Comparison of ENCODE assay signal across 9 cellular contexts in the genomic region with DNA sequence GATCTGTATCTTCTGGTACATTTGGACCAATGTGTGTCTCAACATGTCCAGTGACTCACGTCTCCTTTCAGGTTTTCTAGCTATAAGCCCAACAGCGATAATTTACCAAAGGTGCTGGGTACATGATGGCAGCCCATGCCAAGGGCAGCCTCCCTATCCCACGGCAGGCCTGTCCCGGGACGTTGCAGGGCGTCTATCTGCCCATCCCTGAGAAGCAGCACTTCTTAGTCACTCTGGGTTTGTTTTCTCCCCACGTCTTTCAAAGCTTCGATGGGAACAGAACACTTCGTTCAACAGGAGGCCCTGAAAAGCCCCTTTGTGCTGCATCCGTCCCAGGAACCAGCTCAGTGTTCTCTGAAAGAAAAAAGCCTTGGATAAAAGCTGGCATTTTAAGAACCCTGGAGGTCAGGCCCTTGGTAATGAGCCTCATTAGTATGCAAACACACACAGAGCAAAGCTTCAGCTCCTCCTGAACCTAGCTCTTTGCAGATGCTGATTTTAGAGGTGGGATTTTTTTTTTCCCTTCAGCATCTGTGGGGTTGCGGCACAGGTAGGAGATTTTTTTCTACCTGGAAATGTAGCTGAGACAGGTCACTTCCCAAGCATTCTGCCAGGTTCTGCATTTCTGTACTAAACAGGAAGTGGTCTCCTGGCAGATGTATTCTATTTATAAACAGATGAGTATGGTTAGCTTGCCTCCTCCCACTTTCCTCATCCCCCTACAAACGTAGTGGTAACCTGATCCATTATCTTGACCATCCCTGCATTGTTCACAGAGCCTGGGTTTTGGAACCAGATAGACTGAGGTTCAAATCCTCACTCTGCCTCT. TPM values are rescaled to one million over a fixed set of nuclear protein-coding genes. Genes with fewer than 3 reads are reported as not detected.
DNase-seq lines count a peak whose midpoint lies in the region; ATAC-seq and TF ChIP-seq lines count a peak whose summit lies in the region.
"Had no signal": no experiment of that assay in that cellular context is flagged by ENCODE, and none has a peak within 500 bp of the region (broad histone marks: within the 10 kb centered on the region; RNA-seq: fewer than 3 reads in every experiment).

No MANE protein-coding gene starts in this region.

- no peak overlapping the region for H2BK5ac ChIP-seq in IMR-90 (ENCODE audit: low read depth, low read length, poor library complexity, severe bottlenecking)

- CTCF ChIA-PET in IMR-90 (lab: Yijun Ruan, JAX), result interaction anchor here (1.0 to 1.3 kb wide), 3 partner anchors 13 to 33 kb away, joined by 3 to 4 read pairs (median 3); no protein-coding TSS in a partner anchor

- dilution Hi-C loops in IMR-90 (cut with HindIII; ENCODE audit: low sequenced_read_pairs, unreplicated experiment), result no loop called here

- no peak overlapping the region for H3K9ac ChIP-seq in BLaER1 treated with 17β-estradiol and CSF1 and Interleukin-3, amounts not matched to agents 10 nM and 100 nM
- H3K9ac ChIP-seq in IMR-90 (ENCODE audit: low read depth, low read length), result no peak overlapping the region

- no peak overlapping the region for H2AK9ac ChIP-seq in IMR-90 (replicated peaks; ENCODE audit: low read depth, low read length, poor library complexity)

- H4K8ac ChIP-seq in IMR-90 (ENCODE audit: low read depth in 2 of 2, low read length in 2 of 2), result peak overlapping the region; percentile 37 to 75; a peak in 2 of 4 replicates

- TF ChIP-seq RAD21 in IMR-90 (IDR thresholded peaks at IDR 0.05; ENCODE audit: low read length), result no peak

- POLR2A ChIA-PET in IMR-90 (lab: Charles Lee; ENCODE audit: unreplicated experiment), result no interaction called here

- H3K9me3 ChIP-seq in BLaER1 treated with 17β-estradiol and CSF1 and Interleukin-3, amounts not matched to agents 10 nM and 100 nM (replicated peaks in 1 of 11), result no peaks in the 10 kb centered on the region
- H3K9me3 ChIP-seq in IMR-90 (ENCODE audit: control insufficient read depth, insufficient read depth, low read length), result no peaks in the 10 kb centered on the region
- H3K9me3 ChIP-seq in body of pancreas, result no peaks in the 10 kb centered on the region

- no peaks in the 10 kb centered on the region for H3K36me3 Mint-ChIP-seq in brain

- H3K4me1 ChIP-seq in BLaER1 treated with 17β-estradiol and CSF1 and Interleukin-3, amounts not matched to agents 10 nM and 100 nM, result peaks cover 26 to 67% (median 34%) of the 10 kb centered on the region in 10 experiments
- peaks cover 11% of the 10 kb centered on the region for H3K4me1 ChIP-seq in IMR-90 (ENCODE audit: control insufficient read depth, insufficient read depth, low read length)
- peaks cover 6% of the 10 kb centered on the region for H3K4me1 ChIP-seq in body of pancreas

- H3K4me3 ChIP-seq in BLaER1 treated with 17β-estradiol and CSF1 and Interleukin-3, amounts not matched to agents 10 nM and 100 nM, result no peak overlapping the region
- no peak overlapping the region for H3K4me3 ChIP-seq in IMR-90 (ENCODE audit: insufficient read depth, low read depth, low read length)
- H3K4me3 ChIP-seq in body of pancreas, result no peak overlapping the region

- H3K36me3 ChIP-seq in BLaER1 treated with 17β-estradiol and CSF1 and Interleukin-3, amounts not matched to agents 10 nM and 100 nM, result no peaks in the 10 kb centered on the region
- H3K36me3 ChIP-seq in IMR-90 (ENCODE audit: control insufficient read depth, insufficient read depth, low read length) (no peaks in the 10 kb centered on the region), body of pancreas (replicated peaks in 1 of 2; ENCODE audit: insufficient read depth in 1 of 2, low read depth in 2 of 2) (no peaks in the 10 kb centered on the region)

- intact Hi-C loops in IMR-90 (cut with micrococcal nuclease) (no loop called here), body of pancreas (cut with DNase I) (no loop called here)

- peak overlapping the region; percentile 31 for H3K14ac ChIP-seq in IMR-90 (replicated peaks; ENCODE audit: low read depth, low read length)

- H3K18ac ChIP-seq in IMR-90 (ENCODE audit: low read depth, low read length), result no peak overlapping the region

- no peak for TF ChIP-seq CTCF in IMR-90 (conservative IDR thresholded peaks at IDR 0.05; ENCODE audit: low read depth, low read length)
- no peak for TF ChIP-seq CTCF in brain (conservative IDR thresholded peaks at IDR 0.05)
- TF ChIP-seq CTCF in body of pancreas (IDR thresholded peaks at IDR 0.05), result no peak

- no peaks in the 10 kb centered on the region; the same call in 1 of the 2 replicates for H3K9me1 ChIP-seq in IMR-90 (ENCODE audit: insufficient read depth, low read length)

- no peak overlapping the region; the same call in 1 of the 2 replicates for H2AK5ac ChIP-seq in IMR-90 (ENCODE audit: low read depth, low read length)

- DNase-seq in IMR-90 (peak; percentile 85), UCSD-AML1 (lab: John Stamatoyannopoulos, UW; ENCODE audit: unreplicated experiment) (no peak), HuH-7 (ENCODE audit: low spot score) (no peak), body of pancreas (no peak)
- DNase-seq in activated CD4-positive, alpha-beta T cell treated with anti-CD3 and anti-CD28 coated beads, Interleukin-2, amount 50 U/mL, for 1 hour, result no peak

- no peak overlapping the region for H3K56ac ChIP-seq in IMR-90 (ENCODE audit: extremely low read depth, insufficient read depth, low read length)

- no TSS peak for BruUV-seq in IMR-90 (replicated peaks; lab: Mats Ljungman, UMichigan)

- H3K4me3 Mint-ChIP-seq in brain, result peak overlapping the region; percentile 58 to 74 (median 66)

- H3K79me1 ChIP-seq in IMR-90 (ENCODE audit: low read depth in 1 of 2, low read length in 2 of 2), result no peaks in the 10 kb centered on the region

- no peaks in the 10 kb centered on the region for H3K9me3 Mint-ChIP-seq in brain

- H2BK120ac ChIP-seq in IMR-90 (ENCODE audit: low read depth, low read length), result peak overlapping the region; percentile 44; the same call in 1 of the 2 replicates

- in situ Hi-C loops in IMR-90 (cut with MboI; ENCODE audit: low sequenced_read_pairs), result loop anchor here (10.0 kb wide), 1 partner anchor 63 kb away; no protein-coding TSS in a partner anchor

- H4K91ac ChIP-seq in IMR-90 (ENCODE audit: insufficient read depth, low read depth, low read length), result peak overlapping the region; percentile 23; the same call in 1 of the 2 replicates

- H3K27ac Mint-ChIP-seq in brain, result peak overlapping the region; percentile 96 to 99 (median 98)

- ATAC-seq in IMR-90 (ENCODE audit: low read depth), result peak; percentile 82
- no peak for ATAC-seq in body of pancreas

- peak overlapping the region; percentile 41; the same call in 1 of the 2 replicates for H3K4ac ChIP-seq in IMR-90 (ENCODE audit: low read depth, low read length)

- H4K5ac ChIP-seq in IMR-90 (ENCODE audit: low read depth, low read length), result peak overlapping the region; percentile 8; the same call in 1 of the 2 replicates

- peak overlapping the region; percentile 60; the same call in 1 of the 2 replicates for H2BK20ac ChIP-seq in IMR-90 (ENCODE audit: low read depth, low read length)

- H3K27ac ChIP-seq in BLaER1 treated with 17β-estradiol and CSF1 and Interleukin-3, amounts not matched to agents 10 nM and 100 nM, result peak overlapping the region in 6 of 11 experiments; percentile 0 to 70 (median 42); a peak in 7 of 22 replicates
- H3K27ac ChIP-seq in IMR-90 (ENCODE audit: insufficient read depth, low read length) (no peak overlapping the region), layer of hippocampus (ENCODE audit: low read depth, low read length) (peak overlapping the region; percentile 100), body of pancreas (no peak overlapping the region)

- H4K20me1 ChIP-seq in BLaER1 treated with 17β-estradiol and CSF1 and Interleukin-3, amounts not matched to agents 10 nM and 100 nM, result no peaks in the 10 kb centered on the region
- H4K20me1 ChIP-seq in IMR-90 (ENCODE audit: insufficient read depth, low read length), result no peaks in the 10 kb centered on the region

- TF ChIP-seq POLR2A in IMR-90 (IDR thresholded peaks at IDR 0.05; ENCODE audit: low read depth, low read length) (no peak), body of pancreas (IDR thresholded peaks at IDR 0.05) (no peak)

- peak overlapping the region; percentile 13; the same call in 1 of the 3 replicates for H2BK15ac ChIP-seq in IMR-90 (ENCODE audit: low read depth, low read length)

- H3K4me2 ChIP-seq in BLaER1 treated with 17β-estradiol and CSF1 and Interleukin-3, amounts not matched to agents 10 nM and 100 nM, result peak overlapping the region; percentile 48 to 79 (median 63)
- H3K4me2 ChIP-seq in IMR-90 (ENCODE audit: low read depth, low read length), result 0 out of 2 replicates have a peak overlapping the region, but pooled peaks have one; percentile 17

- H2AFZ ChIP-seq in IMR-90 (replicated peaks; ENCODE audit: low read length, poor library complexity), result peak overlapping the region; percentile 65

- peaks cover 3% of the 10 kb centered on the region for H3K27me3 Mint-ChIP-seq in brain

- WGBS in IMR-90 (ENCODE audit: extremely low coverage in 2 of 2, insufficient read length in 1 of 2), 2 experiments, result 21% methylated on average over 7 of the region's 12 CpGs; no CpG with 5 or more reads in 1 of the 2 experiments
- 36 to 40% methylated on average over 12 of the region's 12 CpGs for WGBS in body of pancreas, 2 donors

- H3K4me1 Mint-ChIP-seq in brain, result peaks cover 51% of the 10 kb centered on the region

- no peaks in the 10 kb centered on the region for H3K27me3 ChIP-seq in BLaER1 treated with 17β-estradiol and CSF1 and Interleukin-3, amounts not matched to agents 10 nM and 100 nM
- H3K27me3 ChIP-seq in IMR-90 (ENCODE audit: control insufficient read depth, insufficient read depth, low read length) (peaks cover 2% of the 10 kb centered on the region; the same call in 1 of the 2 replicates), layer of hippocampus (ENCODE audit: control insufficient read depth, insufficient read depth, low read length) (no peaks in the 10 kb centered on the region), body of pancreas (no peaks in the 10 kb centered on the region)

- no peak overlapping the region for H3K23ac ChIP-seq in IMR-90 (ENCODE audit: low read depth, low read length)

TF ChIP-seq in IMR-90, 13 proteins besides CTCF, POLR2A, EP300 and RAD21 (continues in another document):
- no peak for TF ChIP-seq CHD1 (IDR thresholded peaks at IDR 0.05; ENCODE audit: low read depth, low read length)

RNA-seq across cellular contexts. Expression of gene MT4, which starts 17.5 kb away (rescaled TPM):
- total RNA-seq in IMR-90 (2012; rRNA removed) (not detected in 2 replicates), body of pancreas (not detected)
- polyA plus RNA-seq in IMR-90 (2012; rRNA removed) (not detected in 2 replicates), brain (ENCODE audit: insufficient read depth, low read depth, low replicate concordance) (not detected)
- polyA plus RNA-seq in IMR-90 (2012; cell fraction: cytosol; rRNA removed), result not detected in 2 replicates
- polyA plus RNA-seq in IMR-90 (2012; cell fraction: nucleus; rRNA removed; ENCODE audit: low replicate concordance), result not detected in 2 replicates
- total RNA-seq: posterior vena cava had no signal

RNA-seq across cellular contexts. Expression of gene BBS2, which starts 27.5 kb away (rescaled TPM):
- total RNA-seq in IMR-90 (2012; rRNA removed) (18.6 and 31.9 TPM in 2 replicates), body of pancreas (10 to 100 TPM; 14.3 to 19.1 TPM)
- polyA plus RNA-seq in IMR-90 (2012; rRNA removed) (29.9 and 32.3 TPM in 2 replicates), brain (ENCODE audit: insufficient read depth, low read depth, low replicate concordance) (65.6 TPM)
- polyA plus RNA-seq in IMR-90 (2012; cell fraction: cytosol; rRNA removed), result 9.6 and 9.7 TPM in 2 replicates
- 25.2 and 101 TPM in 2 replicates for polyA plus RNA-seq in IMR-90 (2012; cell fraction: nucleus; rRNA removed; ENCODE audit: low replicate concordance)

RNA-seq across cellular contexts. Expression of gene MT3, which starts 42.0 kb away (rescaled TPM):
- total RNA-seq in IMR-90 (2012; rRNA removed) (not detected in 2 replicates), body of pancreas (not detected)
- polyA plus RNA-seq in IMR-90 (2012; rRNA removed) (0.62 and 0.70 TPM in 2 replicates), brain (ENCODE audit: insufficient read depth, low read depth, low replicate concordance) (874 TPM)
- polyA plus RNA-seq in IMR-90 (2012; cell fraction: cytosol; rRNA removed), result 0.79 and 1.2 TPM in 2 replicates
- 0.19 TPM in 1 of 2 replicates, not detected in the other for polyA plus RNA-seq in IMR-90 (2012; cell fraction: nucleus; rRNA removed; ENCODE audit: low replicate concordance)
- total RNA-seq: posterior vena cava had no signal

Comparison
In these comparisons a context has a peak if more than half of its experiments do, and no peak if none do; other contexts are left out.
1. H3K27ac ChIP-seq: peak in BLaER1 treated with 17β-estradiol and CSF1 and Interleukin-3, amounts not matched to agents 10 nM and 100 nM (6 of 11) and layer of hippocampus (single experiment); none in IMR-90 (single experiment) and body of pancreas (0 of 4).